In the genomic region with DNA sequence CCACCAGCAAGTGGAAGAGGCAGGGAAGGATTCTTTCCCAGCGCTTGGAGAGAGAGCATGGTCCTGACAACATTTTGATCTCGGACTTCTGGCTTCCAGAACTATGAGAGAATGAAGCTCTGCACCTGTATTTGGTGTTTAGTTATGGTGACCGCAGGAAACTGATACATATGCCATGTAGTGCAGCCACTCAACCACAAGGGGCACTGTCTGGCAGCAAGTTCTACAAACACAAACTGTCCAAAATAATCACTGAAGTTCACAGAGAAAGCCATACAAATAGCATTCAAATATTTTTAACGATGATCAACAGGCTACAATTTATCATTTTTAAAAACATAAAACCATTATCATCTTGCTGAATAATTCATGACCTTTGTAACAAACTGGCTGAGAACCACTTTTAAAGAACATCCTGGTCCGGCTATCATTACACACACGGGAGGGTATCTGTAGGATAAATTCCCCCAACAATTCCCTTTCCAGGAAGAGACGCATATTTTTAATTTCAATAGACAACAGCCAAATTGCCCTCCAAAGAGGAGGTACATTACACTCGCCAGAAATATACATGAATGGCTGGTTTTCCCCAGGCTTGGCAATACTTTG, we compare ENCODE assay signal across 8 cellular contexts. TPM values are rescaled to one million over a fixed set of nuclear protein-coding genes. Genes with fewer than 3 reads are reported as not detected.
DNase-seq lines count a peak whose midpoint lies in the region; ATAC-seq, FAIRE-seq and TF ChIP-seq lines count a peak whose summit lies in the region.

No MANE protein-coding gene starts in this region.

- H3K4me1 ChIP-seq in H1 (replicated peaks in 1 of 4; ENCODE audit: control insufficient read depth in 3 of 4, insufficient read depth in 4 of 4, low read length in 3 of 4) (peaks cover 0 to 3% (median 0%) of the 10 kb centered on the region in 4 experiments; a peak in 2 of 7 replicates), mucosa of stomach (ENCODE audit: control insufficient read depth, insufficient read depth, low read length) (peaks cover 17% of the 10 kb centered on the region)

- H3K4me3 ChIP-seq in H1 (ENCODE audit: extremely low read depth in 1 of 4, insufficient read depth in 2 of 4, low read depth in 3 of 4, low read length in 4 of 4) = no peak overlapping the region
- no peak overlapping the region for H3K4me3 ChIP-seq in mucosa of stomach (ENCODE audit: low read length)

- peaks cover 25% of the 10 kb centered on the region for H3K4me1 Mint-ChIP-seq in type B pancreatic cell (ENCODE audit: unreplicated experiment)

- H4K5ac ChIP-seq in H1 (ENCODE audit: insufficient read length, low read depth, low read length) = no peak overlapping the region

- FAIRE-seq in GM19239 (lab: Jason Lieb, UNC) (peak; percentile 4), H1 (lab: Jason Lieb, UNC) (peak; percentile 39)

- TF ChIP-seq RAD21 in H1 (IDR thresholded peaks at IDR 0.05 in 1 of 2, conservative IDR thresholded peaks at IDR 0.05 in 1 of 2; ENCODE audit: low read depth in 2 of 2, low read length in 2 of 2) = peak; percentile 50 to 56

- no peak overlapping the region for H3K27ac ChIP-seq in H1 (ENCODE audit: low read depth, low read length)

- no peak overlapping the region for H3K23ac ChIP-seq in H1 (ENCODE audit: insufficient read length)

- H2AFZ ChIP-seq in H1 (ENCODE audit: low read length) = no peak overlapping the region

- DNase-seq in AG09319 (ENCODE audit: extremely low read depth, low read depth) (no peak), GM19239 (ENCODE audit: insufficient read length, low spot score) (no peak), NCI-H2227 treated with DMSO at 0.1 percent for 48 hours (lab: John Stamatoyannopoulos, UW) (peak; percentile 53), H1 (ENCODE audit: low read depth in 1 of 2, low spot score in 2 of 2) (peak in 1 of 2 experiments; percentile 71), type B pancreatic cell (ENCODE audit: extremely low spot score, unreplicated experiment) (no peak)
- peak; percentile 57 for DNase-seq in activated CD4-positive, alpha-beta T cell treated with anti-CD3 and anti-CD28 coated beads, Interleukin-2, amount 50 U/mL, for 1 hour

- POLR2A ChIA-PET in H1 (lab: Charles Lee; ENCODE audit: partially characterized antibody) = interaction anchor here (1.0 kb wide), 1 partner anchor 10 kb away, joined by 3 read pairs; no protein-coding TSS in a partner anchor

- H3K79me2 ChIP-seq in H1 (ENCODE audit: control insufficient read depth in 1 of 2, insufficient read depth in 2 of 2, low read length in 2 of 2) = no peaks in the 10 kb centered on the region

- H3K36me3 ChIP-seq in H1 (ENCODE audit: control insufficient read depth in 2 of 4, insufficient read depth in 4 of 4, low read length in 3 of 4) (no peaks in the 10 kb centered on the region), mucosa of stomach (ENCODE audit: control insufficient read depth, insufficient read depth, low read length) (no peaks in the 10 kb centered on the region)

- H2AK5ac ChIP-seq in H1 (ENCODE audit: low read depth, low read length) = no peak overlapping the region

- H3K56ac ChIP-seq in H1 (replicated peaks; ENCODE audit: insufficient read length, low read depth, low read length) = no peak overlapping the region

- no peak overlapping the region for H3K14ac ChIP-seq in H1 (ENCODE audit: insufficient read length)

- H3K9me3 ChIP-seq in H1 (ENCODE audit: insufficient read depth in 2 of 2, low read depth in 1 of 2, low read length in 1 of 2) = no peaks in the 10 kb centered on the region
- H3K9me3 ChIP-seq in mucosa of stomach (ENCODE audit: control insufficient read depth, low read length) = no peaks in the 10 kb centered on the region

- CTCF ChIA-PET in H1 (lab: Charles Lee; ENCODE audit: partially characterized antibody) = interaction anchor here (0.5 to 5.2 kb wide), 27 partner anchors 8 to 394 kb away, joined by 3 to 25 read pairs (median 4); partner anchors contain the start of gene CBR3

- H2BK20ac ChIP-seq in H1 (ENCODE audit: low read length) = no peak overlapping the region

- TF ChIP-seq POLR2A in H1 (IDR thresholded peaks at IDR 0.05; ENCODE audit: control extremely low read depth in 1 of 2, low read depth in 2 of 2, low read length in 2 of 2) = no peak

- H3K4ac ChIP-seq in H1 (replicated peaks; ENCODE audit: insufficient read length, low read depth, low read length) = no peak overlapping the region

- H2BK12ac ChIP-seq in H1 (ENCODE audit: low read depth, low read length) = no peak overlapping the region

- H2BK120ac ChIP-seq in H1 (replicated peaks; ENCODE audit: low read depth, low read length) = no peak overlapping the region

- peaks cover 0 to 2% (median 0%) of the 10 kb centered on the region in 4 experiments; a peak in 2 of 7 replicates for H3K27me3 ChIP-seq in H1 (replicated peaks in 1 of 4; ENCODE audit: control insufficient read depth in 3 of 4, extremely low read depth in 1 of 4, insufficient read depth in 3 of 4, low read length in 3 of 4)
- H3K27me3 ChIP-seq in mucosa of stomach (ENCODE audit: control insufficient read depth, insufficient read depth, low read length) = no peaks in the 10 kb centered on the region

- H3K4me3 Mint-ChIP-seq in type B pancreatic cell = peak overlapping the region; percentile 54

- no peak overlapping the region for H3K18ac ChIP-seq in H1 (ENCODE audit: extremely low read depth, low read length)

- TF ChIP-seq EP300 in H1 (IDR thresholded peaks at IDR 0.05; ENCODE audit: borderline replicate concordance in 1 of 2, low read depth in 2 of 2, low read length in 2 of 2) = no peak

- H4K91ac ChIP-seq in H1 (replicated peaks; ENCODE audit: insufficient read length, low read length) = no peak overlapping the region

- H4K20me1 ChIP-seq in H1 (replicated peaks in 1 of 2; ENCODE audit: control insufficient read depth in 1 of 2, insufficient read depth in 2 of 2, low read length in 2 of 2) = no peaks in the 10 kb centered on the region

- H3K9ac ChIP-seq in H1 (replicated peaks in 1 of 4; ENCODE audit: extremely low read depth in 1 of 4, low read depth in 3 of 4, low read length in 3 of 4) = no peak overlapping the region
- peak overlapping the region; percentile 22 for H3K9ac ChIP-seq in mucosa of stomach (ENCODE audit: low read length)

- no peak overlapping the region for H4K8ac ChIP-seq in H1 (ENCODE audit: extremely low read depth, insufficient read depth, low read length)

- no peaks in the 10 kb centered on the region for H3K79me1 ChIP-seq in H1 (ENCODE audit: low read depth, low read length)

- 52% methylated on average over 8 of the region's 8 CpGs; no CpG with 5 or more reads in 1 of the 2 experiments for WGBS in H1 (ENCODE audit: extremely low coverage in 1 of 2, insufficient coverage in 1 of 2, insufficient read length in 1 of 2, insufficient replicate concordance in 2 of 2, low coverage in 1 of 2, low lambda C conversion rate in 2 of 2, missing lambda C conversion rate in 1 of 2), 2 experiments

- H2BK5ac ChIP-seq in H1 (ENCODE audit: low read depth, low read length) = no peak overlapping the region

- no peak overlapping the region for H3K4me2 ChIP-seq in H1 (ENCODE audit: insufficient read depth in 1 of 2, low read depth in 2 of 2, low read length in 2 of 2)

- H3K9me3 Mint-ChIP-seq in type B pancreatic cell = peaks cover 5% of the 10 kb centered on the region

- peak overlapping the region; percentile 82 for H3K27ac Mint-ChIP-seq in type B pancreatic cell

- no peaks in the 10 kb centered on the region for H3K36me3 Mint-ChIP-seq in type B pancreatic cell

- H3K27me3 Mint-ChIP-seq in type B pancreatic cell = peaks cover 15% of the 10 kb centered on the region

- no peaks in the 10 kb centered on the region; the same call in 1 of the 2 replicates for H3K23me2 ChIP-seq in H1 (ENCODE audit: low read depth, low read length)

- ATAC-seq in GM21447 (IDR thresholded peaks at IDR 0.05; ENCODE audit: unreplicated experiment) = no peak

- H2BK15ac ChIP-seq in H1 (ENCODE audit: low read length) = no peak overlapping the region

- TF ChIP-seq CTCF in AG09319 (IDR thresholded peaks at IDR 0.05; ENCODE audit: low read depth, low read length) = peak; percentile 95
- peak; percentile 60 to 94 (median 62) for TF ChIP-seq CTCF in H1 (IDR thresholded peaks at IDR 0.05; ENCODE audit: control extremely low read depth in 1 of 3, insufficient read depth in 1 of 3, low read depth in 1 of 3, low read length in 3 of 3)
- TF ChIP-seq CTCF in type B pancreatic cell (conservative IDR thresholded peaks at IDR 0.05) = peak; percentile 92

RNA-seq across cellular contexts. Expression of gene CBR3, which starts 9.3 kb away (rescaled TPM):
- 4.3 TPM in 2 replicates for total RNA-seq in H1 (2021; fragmentation: NEBNext Ultra II Directional; extraction: Animal tissue kit (Norgen Biotek cat#: 25700))
- polyA plus RNA-seq in H1 (2011; rRNA removed) = 1.2 and 1.5 TPM in 2 replicates
- 1.5 TPM for polyA plus RNA-seq in H1 (2011; cell fraction: cytosol; rRNA removed)
- polyA plus RNA-seq in H1 (2011; cell fraction: nucleus; rRNA removed) = 1.0 TPM
- polyA plus RNA-seq in H1 (2012, experiment 1 of 2) = 1.7 to 2.4 TPM (median 1.9 TPM) in 4 replicates
- polyA plus RNA-seq in H1 (2012, experiment 2 of 2) = 1.7 TPM
- 8.8 TPM for polyA plus RNA-seq in H1 (2013, experiment 1 of 2)
- 8.4 TPM for polyA plus RNA-seq in H1 (2013, experiment 2 of 2)
- 0.15 TPM in 1 of 2 replicates, not detected in the other for polyA minus RNA-seq in H1 (2011; rRNA and poly(A)+ RNA removed)
- not detected for polyA minus RNA-seq in H1 (2011; cell fraction: cytosol; rRNA and poly(A)+ RNA removed)
- 0.70 TPM for polyA minus RNA-seq in H1 (2011; cell fraction: nucleus; rRNA and poly(A)+ RNA removed)
- total RNA-seq in type B pancreatic cell (ENCODE audit: low replicate concordance) = 1.0 and 1.6 TPM in 2 replicates

RNA-seq across cellular contexts. Expression of gene DOP1B, which starts 31.0 kb away (rescaled TPM):
- 9.9 and 10.6 TPM in 2 replicates for total RNA-seq in H1 (2021; fragmentation: NEBNext Ultra II Directional; extraction: Animal tissue kit (Norgen Biotek cat#: 25700))
- 2.8 and 4.1 TPM in 2 replicates for polyA plus RNA-seq in H1 (2011; rRNA removed)
- polyA plus RNA-seq in H1 (2011; cell fraction: cytosol; rRNA removed) = 3.5 TPM
- polyA plus RNA-seq in H1 (2011; cell fraction: nucleus; rRNA removed) = 5.0 TPM
- polyA plus RNA-seq in H1 (2012, experiment 1 of 2) = 2.8 to 8.3 TPM (median 4.5 TPM) in 4 replicates
- 1.6 TPM for polyA plus RNA-seq in H1 (2012, experiment 2 of 2)
- 3.4 TPM for polyA plus RNA-seq in H1 (2013, experiment 1 of 2)
- polyA plus RNA-seq in H1 (2013, experiment 2 of 2) = 2.8 TPM
- 7.5 and 8.2 TPM in 2 replicates for polyA minus RNA-seq in H1 (2011; rRNA and poly(A)+ RNA removed)
- polyA minus RNA-seq in H1 (2011; cell fraction: cytosol; rRNA and poly(A)+ RNA removed) = 8.1 TPM
- 6.9 TPM for polyA minus RNA-seq in H1 (2011; cell fraction: nucleus; rRNA and poly(A)+ RNA removed)
- total RNA-seq in type B pancreatic cell (ENCODE audit: low replicate concordance) = 26.5 and 29.9 TPM in 2 replicates

RNA-seq across cellular contexts. Expression of gene CBR1, which starts 55.8 kb away (rescaled TPM):
- total RNA-seq in H1 (2021; fragmentation: NEBNext Ultra II Directional; extraction: Animal tissue kit (Norgen Biotek cat#: 25700)) = 1.8 and 2.3 TPM in 2 replicates
- polyA plus RNA-seq in H1 (2011; rRNA removed) = 207 and 234 TPM in 2 replicates
- polyA plus RNA-seq in H1 (2011; cell fraction: cytosol; rRNA removed) = 156 TPM
- polyA plus RNA-seq in H1 (2011; cell fraction: nucleus; rRNA removed) = 119 TPM
- polyA plus RNA-seq in H1 (2012, experiment 1 of 2) = 81.4 to 99.0 TPM (median 90.3 TPM) in 4 replicates
- 91.1 TPM for polyA plus RNA-seq in H1 (2012, experiment 2 of 2)
- 59.7 TPM for polyA plus RNA-seq in H1 (2013, experiment 1 of 2)
- polyA plus RNA-seq in H1 (2013, experiment 2 of 2) = 59.1 TPM
- polyA minus RNA-seq in H1 (2011; rRNA and poly(A)+ RNA removed) = 22.3 and 26.0 TPM in 2 replicates
- polyA minus RNA-seq in H1 (2011; cell fraction: cytosol; rRNA and poly(A)+ RNA removed) = 56.2 TPM
- polyA minus RNA-seq in H1 (2011; cell fraction: nucleus; rRNA and poly(A)+ RNA removed) = 38.7 TPM
- total RNA-seq in type B pancreatic cell (ENCODE audit: low replicate concordance) = 20.1 and 32.8 TPM in 2 replicates

Comparison
In these comparisons a context has a peak if more than half of its experiments do, and no peak if none do; other contexts are left out.
1. DNase-seq: peak in NCI-H2227 treated with DMSO at 0.1 percent for 48 hours (single experiment) and activated CD4-positive, alpha-beta T cell treated with anti-CD3 and anti-CD28 coated beads, Interleukin-2, amount 50 U/mL, for 1 hour (single experiment); none in AG09319 (single experiment), GM19239 (single experiment) and type B pancreatic cell (single experiment).
2. Peak in every context shown above with its lines, with median percentiles within 50 percentile points of each other: CTCF ChIP-seq.